15 cellular contexts compared by ENCODE assay signal in genomic region chr4:116926631-116927295, GRCh38.
DNase-seq lines count a peak whose midpoint lies in the region; ATAC-seq, FAIRE-seq and TF ChIP-seq lines count a peak whose summit lies in the region.
"Had no signal": no experiment of that assay in that cellular context is flagged by ENCODE, and none has a peak within 500 bp of the region (broad histone marks: within the 10 kb centered on the region; RNA-seq: fewer than 3 reads in every experiment).

No MANE protein-coding gene starts in this region.

- H3K4me3 Mint-ChIP-seq in GM23338 (peak overlapping the region; percentile 73), neural crest cell (peak overlapping the region; percentile 52)
- H3K4me3 Mint-ChIP-seq: central memory CD8-positive, alpha-beta T cell; memory B cell; T-helper 17 cell had no signal

- H3K4me1 ChIP-seq in GM23338 (ENCODE audit: insufficient read depth) (peaks cover 7% of the 10 kb centered on the region), RWPE2 (ENCODE audit: insufficient read depth, poor library complexity, severe bottlenecking) (no peaks in the 10 kb centered on the region), hepatocyte (ENCODE audit: insufficient read depth) (no peaks in the 10 kb centered on the region), PC-3 (ENCODE audit: insufficient read depth, low read length) (no peaks in the 10 kb centered on the region)

- 97% methylated on average over 2 of the region's 2 CpGs for WGBS in hepatocyte (ENCODE audit: low lambda C conversion rate, missing lambda C conversion rate)

- H4K20me1 ChIP-seq in GM23338 (replicated peaks; ENCODE audit: insufficient read depth): no peaks in the 10 kb centered on the region
- H4K20me1 ChIP-seq in hepatocyte (ENCODE audit: insufficient read depth, poor library complexity, severe bottlenecking): no peaks in the 10 kb centered on the region
- H4K20me1 ChIP-seq in PC-3 (ENCODE audit: low read length): no peaks in the 10 kb centered on the region

- H3K27me3 Mint-ChIP-seq in GM23338 (ENCODE audit: insufficient read depth, low read depth, poor library complexity) (peaks cover 3% of the 10 kb centered on the region), neural crest cell (ENCODE audit: low read depth) (peaks cover 25% of the 10 kb centered on the region)
- H3K27me3 Mint-ChIP-seq: central memory CD8-positive, alpha-beta T cell; memory B cell; T-helper 17 cell had no signal

- H3K9ac ChIP-seq in PC-3 (ENCODE audit: low read length): no peak overlapping the region

- CTCF ChIA-PET in PC-3 (lab: Charles Lee): no interaction called here

- TF ChIP-seq POLR2A in H54 (IDR thresholded peaks at IDR 0.05; ENCODE audit: low read depth, low read length): no peak

- no peaks in the 10 kb centered on the region for H3K9me2 ChIP-seq in GM23338 (ENCODE audit: insufficient read depth)
- H3K9me2 ChIP-seq in hepatocyte (replicated peaks; ENCODE audit: insufficient read depth): no peaks in the 10 kb centered on the region
- H3K9me2 ChIP-seq in PC-3 (replicated peaks; ENCODE audit: low read length): no peaks in the 10 kb centered on the region

- POLR2A ChIA-PET in PC-3 (lab: Charles Lee; ENCODE audit: unreplicated experiment): no interaction called here

- no peaks in the 10 kb centered on the region for H3K36me3 ChIP-seq in GM23338 (ENCODE audit: insufficient read depth)
- no peaks in the 10 kb centered on the region for H3K36me3 ChIP-seq in RWPE2 (ENCODE audit: low read depth)
- no peaks in the 10 kb centered on the region for H3K36me3 ChIP-seq in hepatocyte (replicated peaks; ENCODE audit: insufficient read depth, low read depth)
- H3K36me3 ChIP-seq in PC-3 (ENCODE audit: low read depth, low read length): no peaks in the 10 kb centered on the region

- peak; percentile 16 for DNase-seq in GM23338 (ENCODE audit: low spot score)
- no peak for DNase-seq in RWPE2 (ENCODE audit: low spot score)
- DNase-seq in hepatocyte (ENCODE audit: low spot score): peak; percentile 8
- DNase-seq in neural crest cell (ENCODE audit: low read depth, low spot score): no peak
- DNase-seq in H54 (ENCODE audit: insufficient read length, low spot score): no peak
- DNase-seq in stimulated activated CD8-positive, alpha-beta memory T cell treated with anti-CD3 and anti-CD28 coated beads, Interleukin-4, amount 100 ng/mL, for 48 hours: no peak
- DNase-seq in PC-3: no peak
- DNase-seq: KBM-7, T-helper 17 cell had no signal

- H3K79me2 ChIP-seq in GM23338 (replicated peaks; ENCODE audit: insufficient read depth): no peaks in the 10 kb centered on the region
- H3K79me2 ChIP-seq in hepatocyte: no peaks in the 10 kb centered on the region
- no peaks in the 10 kb centered on the region for H3K79me2 ChIP-seq in PC-3 (ENCODE audit: low read length)

- ATAC-seq in GM23338 (peak; percentile 36), RWPE2 (ENCODE audit: low read depth) (peak; percentile 38; the same call in 1 of the 3 replicates), PC-3 (no peak), GM19463 (IDR thresholded peaks at IDR 0.05; ENCODE audit: unreplicated experiment) (no peak)
- ATAC-seq: Right ventricle myocardium inferior, T-helper 17 cell had no signal

- H3K4me2 ChIP-seq in GM23338: peak overlapping the region; percentile 77
- peak overlapping the region; percentile 96 for H3K4me2 ChIP-seq in hepatocyte
- H3K4me2 ChIP-seq in PC-3 (ENCODE audit: low read length): no peak overlapping the region

- no peaks in the 10 kb centered on the region for H3K9me3 Mint-ChIP-seq in GM23338
- H3K9me3 Mint-ChIP-seq in neural crest cell: no peaks in the 10 kb centered on the region
- H3K9me3 Mint-ChIP-seq: activated T-helper 2 cell treated with anti-CD3 and anti-CD28 coated beads, Interferon-gamma antibody, Interleukin-2, Interleukin-4, amounts not matched to agents 10 μg/mL and 5 μg/mL and 100 μg/mL, durations not matched to agents 14 hours and 24 hours and 36 hours; memory B cell had no signal

- no peak overlapping the region for H3K27ac ChIP-seq in GM23338 (ENCODE audit: low read depth)
- H3K27ac ChIP-seq in RWPE2 (ENCODE audit: poor library complexity, severe bottlenecking): no peak overlapping the region
- no peak overlapping the region for H3K27ac ChIP-seq in hepatocyte
- no peak overlapping the region for H3K27ac ChIP-seq in PC-3 (ENCODE audit: low read length)

- H3K4me3 ChIP-seq in GM23338: peak overlapping the region; percentile 59; the same call in 1 of the 2 replicates
- no peak overlapping the region for H3K4me3 ChIP-seq in RWPE2 (ENCODE audit: severe bottlenecking)
- no peak overlapping the region for H3K4me3 ChIP-seq in hepatocyte
- no peak overlapping the region for H3K4me3 ChIP-seq in PC-3 (ENCODE audit: low read length)

- FAIRE-seq in H54 (lab: Jason Lieb, UNC): no peak
- FAIRE-seq: endometrium had no signal

- H3K36me3 Mint-ChIP-seq in GM23338 (ENCODE audit: low read depth) (no peaks in the 10 kb centered on the region), neural crest cell (ENCODE audit: low read depth) (no peaks in the 10 kb centered on the region)
- H3K36me3 Mint-ChIP-seq: memory B cell had no signal

- H3K4me1 Mint-ChIP-seq in GM23338 (peaks cover 7% of the 10 kb centered on the region), neural crest cell (peaks cover 6% of the 10 kb centered on the region)
- H3K4me1 Mint-ChIP-seq: central memory CD8-positive, alpha-beta T cell; memory B cell; T-helper 17 cell had no signal

- intact Hi-C loops in PC-3 (cut with micrococcal nuclease): no loop called here

- H3K27ac Mint-ChIP-seq in GM23338 (no peak overlapping the region), neural crest cell (ENCODE audit: unreplicated experiment) (no peak overlapping the region)
- H3K27ac Mint-ChIP-seq: activated T-helper 2 cell treated with anti-CD3 and anti-CD28 coated beads, Interferon-gamma antibody, Interleukin-2, Interleukin-4, amounts not matched to agents 10 μg/mL and 5 μg/mL and 100 μg/mL, durations not matched to agents 14 hours and 24 hours and 36 hours; memory B cell; T-helper 17 cell had no signal

- H2AFZ ChIP-seq in GM23338 (peak overlapping the region; percentile 15), hepatocyte (no peak overlapping the region), PC-3 (ENCODE audit: low read length) (no peak overlapping the region)

- H3F3A ChIP-seq in GM23338 (replicated peaks; ENCODE audit: low read depth): no peaks in the 10 kb centered on the region; the same call in 1 of the 2 replicates
- H3F3A ChIP-seq in PC-3 (ENCODE audit: low read length, unreplicated experiment): no peaks in the 10 kb centered on the region

- TF ChIP-seq CTCF in GM23338 (conservative IDR thresholded peaks at IDR 0.05; ENCODE audit: low read depth in 2 of 2): peak; percentile 13 to 58; a peak in 2 of 4 replicates
- no peak for TF ChIP-seq CTCF in RWPE2 (IDR thresholded peaks at IDR 0.05; ENCODE audit: poor library complexity, severe bottlenecking)
- peak; percentile 29 for TF ChIP-seq CTCF in hepatocyte (IDR thresholded peaks at IDR 0.05; ENCODE audit: poor library complexity)
- TF ChIP-seq CTCF in neural crest cell (conservative IDR thresholded peaks at IDR 0.05): no peak
- no peak for TF ChIP-seq CTCF in PC-3 (conservative IDR thresholded peaks at IDR 0.05; ENCODE audit: low read depth, low read length)

- no peaks in the 10 kb centered on the region for H3K9me3 ChIP-seq in RWPE2 (ENCODE audit: severe bottlenecking)
- H3K9me3 ChIP-seq in hepatocyte (ENCODE audit: low read depth): no peaks in the 10 kb centered on the region
- no peaks in the 10 kb centered on the region for H3K9me3 ChIP-seq in PC-3 (ENCODE audit: low read length)

- no TSS peak for BruUV-seq in PC-3 (replicated peaks; lab: Mats Ljungman, UMichigan)

- H3K27me3 ChIP-seq in GM23338 (ENCODE audit: insufficient read depth): peaks cover 12% of the 10 kb centered on the region
- peaks cover 36% of the 10 kb centered on the region for H3K27me3 ChIP-seq in RWPE2 (ENCODE audit: insufficient read depth, poor library complexity, severe bottlenecking)
- H3K27me3 ChIP-seq in hepatocyte: peaks cover 12% of the 10 kb centered on the region
- H3K27me3 ChIP-seq in PC-3 (ENCODE audit: low read length): no peaks in the 10 kb centered on the region

TF ChIP-seq in GM23338, 12 proteins besides CTCF, POLR2A, EP300 and RAD21 (continues in another document):
- TF ChIP-seq NANOG (IDR thresholded peaks at IDR 0.05; ENCODE audit: borderline replicate concordance): no peak
- TF ChIP-seq JUNB (IDR thresholded peaks at IDR 0.05; ENCODE audit: unreplicated experiment): no peak

Comparison
In these comparisons a context has a peak if more than half of its experiments do, and no peak if none do; other contexts are left out.
1. ATAC-seq: peak in GM23338 (single experiment) and RWPE2 (single experiment); none in PC-3 (single experiment) and GM19463 (single experiment).
2. DNase-seq: peak in GM23338 (single experiment) and hepatocyte (single experiment); none in RWPE2 (single experiment), neural crest cell (single experiment), H54 (single experiment), stimulated activated CD8-positive, alpha-beta memory T cell treated with anti-CD3 and anti-CD28 coated beads, Interleukin-4, amount 100 ng/mL, for 48 hours (single experiment) and PC-3 (single experiment).
3. CTCF ChIP-seq: peak in GM23338 (2 of 2) and hepatocyte (single experiment); none in RWPE2 (single experiment), neural crest cell (single experiment) and PC-3 (single experiment).